ENCODE assay signal across 8 cellular contexts in genomic region chr11:74948898-74949747, GRCh38. TPM values are rescaled to one million over a fixed set of nuclear protein-coding genes. Genes with fewer than 3 reads are reported as not detected.
DNase-seq lines count a peak whose midpoint lies in the region; ATAC-seq, FAIRE-seq and TF ChIP-seq lines count a peak whose summit lies in the region.

Gene SPCS2, plus strand, starts transcription at chr11:74949266. Its CDS starts 20 bp downstream, at chr11:74949286.
A gene with protein sequence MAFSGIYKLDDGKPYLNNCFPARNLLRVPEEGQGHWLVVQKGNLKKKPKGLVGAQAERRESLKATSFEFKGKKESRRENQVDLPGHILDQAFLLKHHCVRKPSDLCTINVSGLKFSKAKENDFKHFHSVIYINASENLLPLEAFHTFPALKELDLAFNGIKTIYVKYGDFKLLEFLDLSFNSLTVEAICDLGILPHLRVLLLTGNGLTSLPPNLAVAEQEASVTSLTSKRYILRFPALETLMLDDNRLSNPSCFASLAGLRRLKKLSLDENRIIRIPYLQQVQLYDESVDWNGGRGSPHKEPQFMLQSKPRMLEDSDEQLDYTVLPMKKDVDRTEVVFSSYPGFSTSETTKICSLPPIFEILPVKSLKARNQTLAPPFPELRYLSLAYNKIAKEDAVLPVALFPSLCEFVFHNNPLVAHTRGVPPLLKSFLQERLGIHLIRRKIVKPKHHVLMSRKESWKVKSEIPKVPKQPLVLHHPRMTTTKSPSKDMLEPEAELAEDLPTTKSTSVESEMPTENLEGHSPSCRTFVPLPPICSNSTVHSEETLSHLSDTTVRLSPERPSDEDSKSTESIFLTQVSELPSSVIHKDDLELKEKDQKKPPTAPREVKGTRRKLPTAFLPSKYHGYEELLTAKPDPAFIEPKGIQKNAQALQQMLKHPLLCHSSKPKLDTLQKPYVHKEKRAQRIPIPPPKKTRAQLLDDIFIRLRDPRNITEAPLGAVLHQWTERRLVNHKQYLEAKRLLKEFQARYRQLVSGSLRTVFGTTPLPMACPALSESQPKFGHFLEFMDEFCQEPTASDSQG (minus strand): TSS chr11:74949091. CDS start chr11:74940878, 8,213 bp downstream.

- peak within 1 kb of the TSS; percentile 91 to 99 (median 95) for H3K4me3 ChIP-seq in H1 (ENCODE audit: extremely low read depth in 1 of 4, insufficient read depth in 2 of 4, low read depth in 3 of 4, low read length in 4 of 4)

- H3K23me2 ChIP-seq in H1 (ENCODE audit: low read depth, low read length): peaks cover 5% of the 10 kb centered on the region

- no peak within 1 kb of the TSS for H3K14ac ChIP-seq in H1 (ENCODE audit: insufficient read length)

- peaks cover 46% of the 10 kb centered on the region for H3K4me1 Mint-ChIP-seq in memory B cell

- peaks cover 0 to under 1% of the 10 kb centered on the region in 2 experiments for H4K20me1 ChIP-seq in H1 (replicated peaks in 1 of 2; ENCODE audit: control insufficient read depth in 1 of 2, insufficient read depth in 2 of 2, low read length in 2 of 2)

- H3K9ac ChIP-seq in H1 (replicated peaks in 1 of 4; ENCODE audit: extremely low read depth in 1 of 4, low read depth in 3 of 4, low read length in 3 of 4): peak within 1 kb of the TSS; percentile 91 to 98 (median 93)

- peak within 1 kb of the TSS; percentile 92 for H2BK5ac ChIP-seq in H1 (ENCODE audit: low read depth, low read length)

- peak within 1 kb of the TSS; percentile 73; the same call in 1 of the 2 replicates for H3K18ac ChIP-seq in H1 (ENCODE audit: extremely low read depth, low read length)

- peak within 1 kb of the TSS; percentile 98 for H2AFZ ChIP-seq in H1 (ENCODE audit: low read length)

- peak within 1 kb of the TSS; percentile 97 for H3K27ac Mint-ChIP-seq in memory B cell

- H3K23ac ChIP-seq in H1 (ENCODE audit: insufficient read length): no peak within 1 kb of the TSS

- no peak within 1 kb of the TSS for H3K4ac ChIP-seq in H1 (replicated peaks; ENCODE audit: insufficient read length, low read depth, low read length)

- DNase-seq in CMK (ENCODE audit: low read depth): peak; percentile 99
- peak; percentile 89 for DNase-seq in GM20000 (ENCODE audit: low spot score)
- DNase-seq in HT-29 (ENCODE audit: low spot score): peak; percentile 98
- DNase-seq in NOMO-1 (lab: John Stamatoyannopoulos, UW; ENCODE audit: unreplicated experiment in 2 of 2): peak; percentile 97 to 98
- peak; percentile 83 to 95 (median 93) for DNase-seq in activated CD8-positive, alpha-beta memory T cell treated with anti-CD3 and anti-CD28 coated beads for 48 hours (ENCODE audit: low read depth in 2 of 3, low spot score in 2 of 3)
- DNase-seq in H1 (ENCODE audit: low read depth in 1 of 2, low spot score in 2 of 2): peak; percentile 95 to 97
- DNase-seq in memory B cell (ENCODE audit: low spot score in 2 of 2): peak; percentile 87 to 94
- peak; percentile 96 for DNase-seq in stimulated activated CD8-positive, alpha-beta memory T cell treated with anti-CD3 and anti-CD28 coated beads, Interleukin-12 subunit alpha, Interleukin-12 subunit beta, amount 100 ng/mL, for 24 hours (ENCODE audit: extremely low read depth)

- peak within 1 kb of the TSS; percentile 80 to 99 for H3K4me2 ChIP-seq in H1 (ENCODE audit: insufficient read depth in 1 of 2, low read depth in 2 of 2, low read length in 2 of 2)

- H3K4me3 Mint-ChIP-seq in memory B cell: peak within 1 kb of the TSS; percentile 93

- H3K27me3 ChIP-seq in H1 (replicated peaks in 1 of 4; ENCODE audit: control insufficient read depth in 3 of 4, extremely low read depth in 1 of 4, insufficient read depth in 3 of 4, low read length in 3 of 4): no peaks in the 10 kb centered on the region

- no peak for TF ChIP-seq EP300 in H1 (IDR thresholded peaks at IDR 0.05; ENCODE audit: borderline replicate concordance in 1 of 2, low read depth in 2 of 2, low read length in 2 of 2)

- ATAC-seq in memory B cell (ENCODE audit: low read depth): peak; percentile 91

- FAIRE-seq in H1 (lab: Jason Lieb, UNC): peak; percentile 62

- CTCF ChIA-PET in H1 (lab: Charles Lee; ENCODE audit: partially characterized antibody): interaction anchor here (0.7 to 1.2 kb wide), 3 partner anchors 20 to 1566 kb away, joined by 3 to 6 read pairs (median 3); no protein-coding TSS in a partner anchor

- TF ChIP-seq POLR2A in H1 (IDR thresholded peaks at IDR 0.05; ENCODE audit: control extremely low read depth in 1 of 2, low read depth in 2 of 2, low read length in 2 of 2): peak; percentile 81 to 98

- H3K27ac ChIP-seq in H1 (ENCODE audit: low read depth, low read length): peak within 1 kb of the TSS; percentile 80

- peak within 1 kb of the TSS; percentile 58 for H4K91ac ChIP-seq in H1 (replicated peaks; ENCODE audit: insufficient read length, low read length)

- H3K36me3 Mint-ChIP-seq in memory B cell: peaks cover 17% of the 10 kb centered on the region

- peak within 1 kb of the TSS; percentile 99; the same call in 1 of the 2 replicates for H4K8ac ChIP-seq in H1 (ENCODE audit: extremely low read depth, insufficient read depth, low read length)

- peak within 1 kb of the TSS; percentile 70 for H3K56ac ChIP-seq in H1 (replicated peaks; ENCODE audit: insufficient read length, low read depth, low read length)

- H3K79me1 ChIP-seq in H1 (ENCODE audit: low read depth, low read length): peaks cover 5% of the 10 kb centered on the region

- H3K79me2 ChIP-seq in H1 (ENCODE audit: control insufficient read depth in 1 of 2, insufficient read depth in 2 of 2, low read length in 2 of 2): peaks cover 3 to 49% of the 10 kb centered on the region in 2 experiments

- H2BK12ac ChIP-seq in H1 (ENCODE audit: low read depth, low read length): no peak within 1 kb of the TSS; the same call in 1 of the 2 replicates

- peaks cover 0 to 4% (median 0%) of the 10 kb centered on the region in 4 experiments; a peak in 3 of 8 replicates for H3K36me3 ChIP-seq in H1 (ENCODE audit: control insufficient read depth in 2 of 4, insufficient read depth in 4 of 4, low read length in 3 of 4)

- no peaks in the 10 kb centered on the region for H3K27me3 Mint-ChIP-seq in memory B cell

- H3K9me3 ChIP-seq in H1 (ENCODE audit: insufficient read depth in 2 of 2, low read depth in 1 of 2, low read length in 1 of 2): no peaks in the 10 kb centered on the region

- peak within 1 kb of the TSS; percentile 47 for H4K5ac ChIP-seq in H1 (ENCODE audit: insufficient read length, low read depth, low read length)

- POLR2A ChIA-PET in H1 (lab: Charles Lee; ENCODE audit: partially characterized antibody): interaction anchor here (1.0 to 2.5 kb wide), 4 partner anchors 9 to 62 kb away, joined by 3 to 8 read pairs (median 5); partner anchors contain the start of gene NEU3

- H2BK20ac ChIP-seq in H1 (ENCODE audit: low read length): no peak within 1 kb of the TSS

- no peak for TF ChIP-seq RAD21 in H1 (IDR thresholded peaks at IDR 0.05 in 1 of 2, conservative IDR thresholded peaks at IDR 0.05 in 1 of 2; ENCODE audit: low read depth in 2 of 2, low read length in 2 of 2)

- no peak within 1 kb of the TSS for H2BK15ac ChIP-seq in H1 (ENCODE audit: low read length)

- H3K9me3 Mint-ChIP-seq in memory B cell: no peaks in the 10 kb centered on the region

- 1% methylated on average over 58 of the region's 66 CpGs; no CpG with 5 or more reads in 1 of the 2 experiments for WGBS in H1 (ENCODE audit: extremely low coverage in 1 of 2, insufficient coverage in 1 of 2, insufficient read length in 1 of 2, insufficient replicate concordance in 2 of 2, low coverage in 1 of 2, low lambda C conversion rate in 2 of 2, missing lambda C conversion rate in 1 of 2), 2 experiments

- no peak for TF ChIP-seq CTCF in GM20000 (IDR thresholded peaks at IDR 0.05; ENCODE audit: extremely low read depth, missing control alignments)
- no peak; a peak in 1 of 4 replicates for TF ChIP-seq CTCF in H1 (IDR thresholded peaks at IDR 0.05; ENCODE audit: control extremely low read depth in 1 of 3, insufficient read depth in 1 of 3, low read depth in 1 of 3, low read length in 3 of 3)

- H3K4me1 ChIP-seq in H1 (replicated peaks in 1 of 4; ENCODE audit: control insufficient read depth in 3 of 4, insufficient read depth in 4 of 4, low read length in 3 of 4): no peaks in the 10 kb centered on the region; a peak in 1 of 7 replicates

- H2AK5ac ChIP-seq in H1 (ENCODE audit: low read depth, low read length): peak within 1 kb of the TSS; percentile 48; the same call in 1 of the 2 replicates

- H2BK120ac ChIP-seq in H1 (replicated peaks; ENCODE audit: low read depth, low read length): no peak within 1 kb of the TSS

TF ChIP-seq in H1, 55 proteins besides CTCF, POLR2A, EP300 and RAD21 (continues in another document):
- TF ChIP-seq PHF8 (conservative IDR thresholded peaks at IDR 0.05; ENCODE audit: low read depth, low read length): peak; percentile 83
- no peak for TF ChIP-seq SUZ12 (IDR thresholded peaks at IDR 0.05; ENCODE audit: low read length)
- TF ChIP-seq POU5F1 (IDR thresholded peaks at IDR 0.05; ENCODE audit: low read depth, low read length): no peak
- TF ChIP-seq CEBPB (IDR thresholded peaks at IDR 0.05; ENCODE audit: low read depth, low read length): no peak
- TF ChIP-seq CREB1 (IDR thresholded peaks at IDR 0.05): peak; percentile 93
- no peak for TF ChIP-seq MAFK (IDR thresholded peaks at IDR 0.05; ENCODE audit: low read depth, low read length)
- 0 out of 2 replicates have a peak, but pooled peaks have one; percentile 20 for TF ChIP-seq RFX5 (IDR thresholded peaks at IDR 0.05; ENCODE audit: borderline replicate concordance, low read depth, low read length)

RNA-seq across cellular contexts. Expression of gene SPCS2, which starts in this region (rescaled TPM):
- 41.3 and 57.1 TPM in 2 replicates for total RNA-seq in HT-29 (2014; rRNA removed; shearing (Covaris generic))
- 161 and 166 TPM in 2 replicates for total RNA-seq in H1 (2021; fragmentation: NEBNext Ultra II Directional; extraction: Animal tissue kit (Norgen Biotek cat#: 25700))
- 58.0 and 92.7 TPM in 2 replicates for polyA plus RNA-seq in H1 (2011; rRNA removed)
- 106 TPM for polyA plus RNA-seq in H1 (2011; cell fraction: cytosol; rRNA removed)
- 13.1 TPM for polyA plus RNA-seq in H1 (2011; cell fraction: nucleus; rRNA removed)
- 89.2 to 165 TPM (median 110 TPM) in 4 replicates for polyA plus RNA-seq in H1 (2012, experiment 1 of 2)
- 53.6 TPM for polyA plus RNA-seq in H1 (2012, experiment 2 of 2)
- polyA plus RNA-seq in H1 (2013, experiment 1 of 2): 129 TPM
- 192 TPM for polyA plus RNA-seq in H1 (2013, experiment 2 of 2)
- polyA minus RNA-seq in H1 (2011; rRNA and poly(A)+ RNA removed): 24.4 and 25.1 TPM in 2 replicates
- 20.8 TPM for polyA minus RNA-seq in H1 (2011; cell fraction: cytosol; rRNA and poly(A)+ RNA removed)
- 17.4 TPM for polyA minus RNA-seq in H1 (2011; cell fraction: nucleus; rRNA and poly(A)+ RNA removed)

RNA-seq across cellular contexts. Expression of the second gene that starts in this region (rescaled TPM):
- total RNA-seq in HT-29 (2014; rRNA removed; shearing (Covaris generic)): 3.8 and 8.9 TPM in 2 replicates
- 3.9 and 7.1 TPM in 2 replicates for total RNA-seq in H1 (2021; fragmentation: NEBNext Ultra II Directional; extraction: Animal tissue kit (Norgen Biotek cat#: 25700))
- polyA plus RNA-seq in H1 (2011; rRNA removed): 2.1 and 2.7 TPM in 2 replicates
- polyA plus RNA-seq in H1 (2011; cell fraction: cytosol; rRNA removed): 2.5 TPM
- polyA plus RNA-seq in H1 (2011; cell fraction: nucleus; rRNA removed): 10.1 TPM
- polyA plus RNA-seq in H1 (2012, experiment 1 of 2): 3.1 to 4.6 TPM (median 3.7 TPM) in 4 replicates
- 1.2 TPM for polyA plus RNA-seq in H1 (2012, experiment 2 of 2)
- 2.4 TPM for polyA plus RNA-seq in H1 (2013, experiment 1 of 2)
- polyA plus RNA-seq in H1 (2013, experiment 2 of 2): 3.1 TPM
- polyA minus RNA-seq in H1 (2011; rRNA and poly(A)+ RNA removed): 7.5 and 8.9 TPM in 2 replicates
- 5.8 TPM for polyA minus RNA-seq in H1 (2011; cell fraction: cytosol; rRNA and poly(A)+ RNA removed)
- 20.1 TPM for polyA minus RNA-seq in H1 (2011; cell fraction: nucleus; rRNA and poly(A)+ RNA removed)

Comparison
In these comparisons a context has a peak if more than half of its experiments do, and no peak if none do; other contexts are left out.
1. Peak in every context shown above with its lines: DNase-seq, ATAC-seq, H3K4me3 ChIP-seq and H3K27ac ChIP-seq.